In genomic region chr3:128914966-128915645, GRCh38 we compare ENCODE assay signal across 23 cellular contexts. TPM values are rescaled to one million over a fixed set of nuclear protein-coding genes. Genes with fewer than 3 reads are reported as not detected.
DNase-seq lines count a peak whose midpoint lies in the region; ATAC-seq and TF ChIP-seq lines count a peak whose summit lies in the region.
"Had no signal": no experiment of that assay in that cellular context is flagged by ENCODE, and none has a peak within 500 bp of the region (broad histone marks: within the 10 kb centered on the region; RNA-seq: fewer than 3 reads in every experiment).

No MANE protein-coding gene starts in this region.

- no peak for TF ChIP-seq EP300 in transverse colon (IDR thresholded peaks at IDR 0.05; ENCODE audit: low read depth)

- TF ChIP-seq POLR2A in transverse colon (IDR thresholded peaks at IDR 0.05), result no peak

- CTCF ChIA-PET in CD8-positive, alpha-beta T cell (lab: Charles Lee), result interaction anchor here (0.8 to 2.0 kb wide), 4 partner anchors 10 to 307 kb away, joined by 3 to 6 read pairs (median 4); no protein-coding TSS in a partner anchor

- intact Hi-C loops in CD8-positive, alpha-beta T cell (cut with DNase I, micrococcal nuclease), result no loop called here
- intact Hi-C loops in sciatic nerve (cut with DNase I) (no loop called here), transverse colon (cut with DNase I; ENCODE audit: low total_unique reads) (no loop called here)

- no peaks in the 10 kb centered on the region for H3K27me3 ChIP-seq in CD8-positive, alpha-beta T cell (ENCODE audit: insufficient read depth, low read length)
- H3K27me3 ChIP-seq in transverse colon, result no peaks in the 10 kb centered on the region
- H3K27me3 ChIP-seq: BE2C had no signal

- peaks cover 19% of the 10 kb centered on the region for H3K36me3 ChIP-seq in CD8-positive, alpha-beta T cell (ENCODE audit: insufficient read depth, low read length)
- H3K36me3 ChIP-seq in transverse colon, result peaks cover 0 to 22% (median 9%) of the 10 kb centered on the region in 4 donors

- no peak overlapping the region for H3K4me3 ChIP-seq in CD8-positive, alpha-beta T cell (ENCODE audit: low read depth, low read length)
- no peak overlapping the region for H3K4me3 ChIP-seq in transverse colon
- H3K4me3 ChIP-seq: K562 had no signal

- POLR2A ChIA-PET in CD8-positive, alpha-beta T cell (lab: Charles Lee), result interaction anchor here (0.6 kb wide), 1 partner anchor 256 kb away, joined by 3 read pairs; no protein-coding TSS in a partner anchor

- no peak overlapping the region for H3K27ac ChIP-seq in CD8-positive, alpha-beta T cell (ENCODE audit: low read depth, low read length)
- no peak overlapping the region for H3K27ac ChIP-seq in transverse colon
- H3K27ac ChIP-seq: 22Rv1 had no signal

- peaks cover 100% of the 10 kb centered on the region for H3K36me3 Mint-ChIP-seq in activated T-cell treated with anti-CD3 and anti-CD28 coated beads, Interleukin-2, amount 50 U/mL, for 24 hours (ENCODE audit: low read depth)
- H3K36me3 Mint-ChIP-seq in CD8-positive, alpha-beta T cell, result peaks cover 87% of the 10 kb centered on the region
- peaks cover 25% of the 10 kb centered on the region for H3K36me3 Mint-ChIP-seq in memory B cell

- H3K9me3 Mint-ChIP-seq in activated T-cell treated with anti-CD3 and anti-CD28 coated beads, Interleukin-2, amount 50 U/mL, for 24 hours, result peaks cover 2% of the 10 kb centered on the region
- peaks cover 5% of the 10 kb centered on the region for H3K9me3 Mint-ChIP-seq in CD8-positive, alpha-beta T cell
- peaks cover 2% of the 10 kb centered on the region for H3K9me3 Mint-ChIP-seq in memory B cell

- H3K27ac Mint-ChIP-seq in activated T-cell treated with anti-CD3 and anti-CD28 coated beads, Interleukin-2, amount 50 U/mL, for 24 hours, result peak overlapping the region; percentile 26
- peak overlapping the region; percentile 46 for H3K27ac Mint-ChIP-seq in CD8-positive, alpha-beta T cell
- H3K27ac Mint-ChIP-seq in memory B cell, result peak overlapping the region; percentile 22

- no peaks in the 10 kb centered on the region for H3K27me3 Mint-ChIP-seq in activated T-cell treated with anti-CD3 and anti-CD28 coated beads, Interleukin-2, amount 50 U/mL, for 24 hours
- no peaks in the 10 kb centered on the region for H3K27me3 Mint-ChIP-seq in CD8-positive, alpha-beta T cell (ENCODE audit: low read depth)
- H3K27me3 Mint-ChIP-seq in memory B cell, result no peaks in the 10 kb centered on the region

- no peaks in the 10 kb centered on the region for H3K4me1 ChIP-seq in CD8-positive, alpha-beta T cell (ENCODE audit: insufficient read depth, low read length)
- no peaks in the 10 kb centered on the region for H3K4me1 ChIP-seq in transverse colon
- H3K4me1 ChIP-seq: BE2C had no signal

- 90% methylated on average over 10 of the region's 10 CpGs; no CpG with 5 or more reads in 1 of the 2 donors for whole genome bisulfite sequencing in transverse colon (ENCODE audit: low coverage in 1 of 2), 2 donors

- no peak for TF ChIP-seq CTCF in CD8-positive, alpha-beta T cell (IDR thresholded peaks at IDR 0.05)
- TF ChIP-seq CTCF in transverse colon (IDR thresholded peaks at IDR 0.05), result no peak

- no peaks in the 10 kb centered on the region for H3K9me3 ChIP-seq in CD8-positive, alpha-beta T cell (ENCODE audit: low read length)
- H3K9me3 ChIP-seq in transverse colon, result no peaks in the 10 kb centered on the region
- H3K9me3 ChIP-seq: BE2C had no signal

- H3K4me1 Mint-ChIP-seq in activated T-cell treated with anti-CD3 and anti-CD28 coated beads, Interleukin-2, amount 50 U/mL, for 24 hours (ENCODE audit: low read depth), result peaks cover 1% of the 10 kb centered on the region
- H3K4me1 Mint-ChIP-seq in CD8-positive, alpha-beta T cell (ENCODE audit: low read depth), result no peaks in the 10 kb centered on the region
- peaks cover 6% of the 10 kb centered on the region for H3K4me1 Mint-ChIP-seq in memory B cell
- H3K4me1 Mint-ChIP-seq: CD14-positive monocyte had no signal

- ATAC-seq in CD8-positive, alpha-beta T cell, result no peak
- ATAC-seq in memory B cell (ENCODE audit: low read depth) (no peak), sciatic nerve (no peak)
- ATAC-seq: K562 had no signal

- no peak overlapping the region for H3K4me3 Mint-ChIP-seq in activated T-cell treated with anti-CD3 and anti-CD28 coated beads, Interleukin-2, amount 50 U/mL, for 24 hours
- no peak overlapping the region for H3K4me3 Mint-ChIP-seq in CD8-positive, alpha-beta T cell
- H3K4me3 Mint-ChIP-seq in memory B cell, result no peak overlapping the region
- H3K4me3 Mint-ChIP-seq: CD14-positive monocyte had no signal

- in situ Hi-C loops in transverse colon (cut with MboI; ENCODE audit: low pct_ligation_motif_present in 1 of 4, low pct_unique_long_range_greater_than_20kb in 1 of 4, low sequenced_read_pairs in 3 of 4), result no loop called here

- no peak for DNase-seq in activated T-cell treated with anti-CD3 and anti-CD28 coated beads, Interleukin-2, amount 50 U/mL, for 24 hours
- DNase-seq in activated T-cell treated with anti-CD3 and anti-CD28 coated beads, Interleukin-2, amount 50 U/mL, for 1 hour, result no peak
- no peak for DNase-seq in CD8-positive, alpha-beta T cell
- DNase-seq in memory B cell (ENCODE audit: low spot score in 2 of 2) (no peak), sciatic nerve (ENCODE audit: low spot score) (peak; percentile 45), transverse colon (no peak), NCI-H187 (lab: John Stamatoyannopoulos, UW) (no peak)
- no peak for DNase-seq in effector CD8-positive, alpha-beta T cell (lab: John Stamatoyannopoulos, UW)
- DNase-seq: ACHN, BE2C, Calu3, DMS79 treated with DMSO at 0.1 percent for 48 hours, Kasumi-1, NCI-H1092 treated with DMSO at 0.1 percent for 48 hours, NCI-H1436 treated with DMSO at 0.1 percent for 48 hours, NCI-H1930, NCI-H2107, NCI-H524 treated with DMSO at 0.1 percent for 48 hours, NCI-H774, SIG-M5 had no signal

RNA-seq across cellular contexts. Expression of gene ACAD9, which starts 35.7 kb away (rescaled TPM):
- total RNA-seq in CD8-positive, alpha-beta T cell, result 10 to 100 TPM; 43.1 to 47.1 TPM
- 54.0 TPM for total RNA-seq in sciatic nerve
- 100 to 1,000 TPM in 2 of 4 donors, 10 to 100 TPM in 2; 37.3 to 158 (median 85.0) TPM for total RNA-seq in transverse colon
